13 cellular contexts compared by ENCODE assay signal in the genomic region with DNA sequence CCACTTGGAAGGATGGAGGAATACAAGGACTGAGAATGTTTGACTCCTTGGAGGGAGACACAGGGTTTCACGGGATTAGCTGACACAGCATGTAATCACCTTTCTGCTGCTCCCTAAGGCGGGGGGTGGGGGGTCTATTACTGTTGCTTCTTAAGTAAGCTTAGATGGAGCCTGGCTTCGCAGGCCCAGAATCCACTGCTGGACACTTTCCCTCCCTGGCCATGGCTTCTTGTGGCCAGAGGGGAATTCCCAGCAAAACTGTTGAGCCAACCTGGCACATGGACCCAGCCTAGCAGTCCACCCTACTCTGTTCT. TPM values are rescaled to one million over a fixed set of nuclear protein-coding genes. Genes with fewer than 3 reads are reported as not detected.
DNase-seq lines count a peak whose midpoint lies in the region; ATAC-seq and TF ChIP-seq lines count a peak whose summit lies in the region.
"Had no signal": no experiment of that assay in that cellular context is flagged by ENCODE, and none has a peak within 500 bp of the region (broad histone marks: within the 10 kb centered on the region; RNA-seq: fewer than 3 reads in every experiment).

No MANE protein-coding gene starts in this region.

- H3K4me2 ChIP-seq in neuronal stem cell (ENCODE audit: insufficient read depth, low read length, poor library complexity, severe bottlenecking), result no peak overlapping the region

- no peaks in the 10 kb centered on the region for H3K36me3 ChIP-seq in right atrium auricular region
- H3K36me3 ChIP-seq in neuronal stem cell (replicated peaks in 1 of 2; ENCODE audit: control insufficient read depth in 2 of 2, insufficient read depth in 2 of 2, low read length in 2 of 2), result no peaks in the 10 kb centered on the region

- H3K18ac ChIP-seq in neuronal stem cell (ENCODE audit: low read length), result no peak overlapping the region

- no peak overlapping the region for H2BK15ac ChIP-seq in neuronal stem cell (ENCODE audit: low read length)

- H3K27me3 ChIP-seq in right atrium auricular region (no peaks in the 10 kb centered on the region), dorsolateral prefrontal cortex (no peaks in the 10 kb centered on the region), neuronal stem cell (ENCODE audit: control insufficient read depth in 3 of 3, insufficient read depth in 3 of 3, low read depth in 1 of 3, low read length in 3 of 3) (no peaks in the 10 kb centered on the region)

- H2BK5ac ChIP-seq in neuronal stem cell (ENCODE audit: low read length), result no peak overlapping the region

- DNase-seq in right atrium auricular region (ENCODE audit: low spot score) (no peak), left ventricle myocardium superior (no peak), dorsolateral prefrontal cortex (no peak), neuronal stem cell (ENCODE audit: low spot score) (no peak), DMS 273 (lab: John Stamatoyannopoulos, UW; ENCODE audit: unreplicated experiment) (no peak), RPMI8226 (no peak)
- no peak for DNase-seq in stimulated activated CD4-positive, alpha-beta T cell treated with anti-CD3 and anti-CD28 coated beads, Interleukin-2, amount 100 ng/mL, for 24 hours
- DNase-seq: activated B cell treated with CpG ODN at 0.5 μM for 24 hours; effector CD4-positive, alpha-beta T cell; H9; NCI-H1436; NCI-H748 treated with DMSO at 0.1 percent for 48 hours had no signal

- H3K79me1 ChIP-seq in neuronal stem cell (ENCODE audit: low read depth, low read length), result no peaks in the 10 kb centered on the region

- no peak overlapping the region for H2BK120ac ChIP-seq in neuronal stem cell (ENCODE audit: low read depth, low read length)

- H3K4me1 ChIP-seq in right atrium auricular region, result peaks cover 0 to 35% of the 10 kb centered on the region in 2 donors
- peaks cover 20% of the 10 kb centered on the region in 2 donors for H3K4me1 ChIP-seq in neuronal stem cell (ENCODE audit: control insufficient read depth in 2 of 2, insufficient read depth in 1 of 2, low read depth in 1 of 2, low read length in 2 of 2)

- H2AK5ac ChIP-seq in neuronal stem cell (ENCODE audit: low read depth, low read length), result no peak overlapping the region

- no CpG with 5 or more reads among the region's 3 CpGs for WGBS in neuronal stem cell (ENCODE audit: extremely low coverage in 2 of 2, insufficient read length in 2 of 2, insufficient replicate concordance in 1 of 2), 2 donors

- H2BK12ac ChIP-seq in neuronal stem cell (ENCODE audit: low read length), result no peak overlapping the region

- H3K27ac ChIP-seq in right atrium auricular region, result peak overlapping the region; percentile 47 to 60
- H3K27ac ChIP-seq in dorsolateral prefrontal cortex, result peak overlapping the region in 44 of 59 donors; percentile 56 to 95 (median 85)
- no peak overlapping the region for H3K27ac ChIP-seq in neuronal stem cell (replicated peaks; ENCODE audit: low read length)

- ATAC-seq in left ventricle myocardium superior (no peak), HG03025 (IDR thresholded peaks at IDR 0.05; ENCODE audit: low FRiP score, unreplicated experiment) (no peak)

- no peak overlapping the region for H3K14ac ChIP-seq in neuronal stem cell (ENCODE audit: low read length)

- no peak overlapping the region for H3K9ac ChIP-seq in neuronal stem cell (ENCODE audit: low read depth, low read length, poor library complexity)

- H3K23ac ChIP-seq in neuronal stem cell (ENCODE audit: low read depth, low read length, poor library complexity), result no peak overlapping the region

- intact Hi-C loops in left ventricle myocardium superior (cut with micrococcal nuclease), result no loop called here
- intact Hi-C loops in dorsolateral prefrontal cortex (cut with DNase I), result loop anchor here in 1 of 2 donors (2.0 kb wide), 1 partner anchor 19 kb away; no protein-coding TSS in a partner anchor

- H3K4me3 ChIP-seq in right atrium auricular region, result no peak overlapping the region
- H3K4me3 ChIP-seq in dorsolateral prefrontal cortex, result peak overlapping the region in 2 of 59 donors; percentile 14 to 34
- no peak overlapping the region for H3K4me3 ChIP-seq in neuronal stem cell (ENCODE audit: low read length in 2 of 2)

- H3K4ac ChIP-seq in neuronal stem cell (ENCODE audit: low read length), result no peak overlapping the region

- peak overlapping the region; percentile 92 for H2AFZ ChIP-seq in neuronal stem cell (ENCODE audit: low read length)

- H4K91ac ChIP-seq in neuronal stem cell (ENCODE audit: low read depth, low read length, poor library complexity), result no peak overlapping the region

- no peak for TF ChIP-seq CTCF in right atrium auricular region (IDR thresholded peaks at IDR 0.05)
- TF ChIP-seq CTCF in dorsolateral prefrontal cortex (IDR thresholded peaks at IDR 0.05 in 54 of 56, conservative IDR thresholded peaks at IDR 0.05 in 2 of 56; ENCODE audit: low read depth in 1 of 56, partially characterized antibody in 56 of 56), result no peak

- no peaks in the 10 kb centered on the region for H3K9me3 ChIP-seq in right atrium auricular region
- H3K9me3 ChIP-seq in neuronal stem cell (replicated peaks in 1 of 2; ENCODE audit: control insufficient read depth in 2 of 2, insufficient read depth in 1 of 2, low read depth in 1 of 2, low read length in 2 of 2), result peaks cover 3 to 7% of the 10 kb centered on the region in 2 donors

- no peak overlapping the region for H4K8ac ChIP-seq in neuronal stem cell (ENCODE audit: low read depth, low read length)

RNA-seq across cellular contexts. Expression of gene DLG1, which starts 55.4 kb away (rescaled TPM):
- total RNA-seq in right atrium auricular region, result 10 to 100 TPM; 24.4 to 49.9 TPM
- 44.6 TPM for total RNA-seq in left ventricle myocardium superior
- total RNA-seq in dorsolateral prefrontal cortex, result 100 to 1,000 TPM; 124 to 310 (median 169) TPM
- 47.6 TPM for polyA plus RNA-seq in neuronal stem cell (2013, experiment 1 of 2)
- 47.6 TPM for polyA plus RNA-seq in neuronal stem cell (2013, experiment 2 of 2)
